9 cellular contexts compared by ENCODE assay signal in the genomic region with DNA sequence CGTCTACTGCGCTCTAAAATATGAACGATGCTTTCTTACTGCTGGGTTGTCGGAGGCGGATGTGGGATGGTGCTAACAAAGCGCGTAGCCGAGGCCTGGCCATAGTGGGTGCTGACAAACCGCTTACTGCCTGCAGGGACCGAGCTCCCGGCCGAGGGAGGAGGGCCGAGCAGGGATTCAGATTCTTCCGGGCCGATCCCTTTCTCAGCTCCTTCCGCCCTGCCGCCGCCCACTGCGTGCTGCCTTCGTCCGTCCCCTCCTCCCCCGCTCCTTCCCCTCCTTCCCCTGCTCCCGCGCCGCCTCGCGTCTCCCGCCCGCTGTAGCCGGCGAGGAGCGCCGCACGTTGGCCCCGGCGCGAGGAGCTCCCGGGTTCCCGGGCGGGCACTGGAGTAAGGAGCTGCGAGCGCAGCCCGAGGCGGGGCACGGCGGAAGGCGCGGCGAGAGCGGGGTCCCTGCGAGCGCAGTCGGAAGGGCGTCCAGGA. TPM values are rescaled to one million over a fixed set of nuclear protein-coding genes. Genes with fewer than 3 reads are reported as not detected.
DNase-seq lines count a peak whose midpoint lies in the region; ATAC-seq, FAIRE-seq and TF ChIP-seq lines count a peak whose summit lies in the region.
"Had no signal": no experiment of that assay in that cellular context is flagged by ENCODE, and none has a peak within 500 bp of the region (broad histone marks: within the 10 kb centered on the region; RNA-seq: fewer than 3 reads in every experiment).

A gene (plus strand): TSS at position 271 of the 482 bp plus-strand sequence.

- H3K36me3 ChIP-seq in heart right ventricle, result no peaks in the 10 kb centered on the region
- no peaks in the 10 kb centered on the region for H3K36me3 ChIP-seq in pancreas

- peak; percentile 33 for ATAC-seq in activated naive CD8-positive, alpha-beta T cell treated with anti-CD3 and anti-CD28 coated beads, Interleukin-2, amount 50 U/mL, for 24 hours
- ATAC-seq in heart right ventricle (peak; percentile 72 to 88 (median 84)), pancreas (peak; percentile 76 to 81 (median 78)), HG03565 (IDR thresholded peaks at IDR 0.05; ENCODE audit: unreplicated experiment) (no peak)

- H3K27me3 ChIP-seq in heart right ventricle (peaks cover 0 to 43% (median 24%) of the 10 kb centered on the region in 7 donors), pancreas (peaks cover 0 to 2% (median 0%) of the 10 kb centered on the region in 4 donors)

- H3K36me3 Mint-ChIP-seq in activated naive CD8-positive, alpha-beta T cell treated with anti-CD3 and anti-CD28 coated beads, Interleukin-2, amount 50 U/mL, for 24 hours (ENCODE audit: low read depth), result no peaks in the 10 kb centered on the region

- peak within 1 kb of the TSS; percentile 9 for H3K4me3 ChIP-seq in LNCaP clone FGC (ENCODE audit: low read depth, low read length)
- H3K4me3 ChIP-seq in heart right ventricle, result peak within 1 kb of the TSS; percentile 24 to 64 (median 57)
- peak within 1 kb of the TSS; percentile 16 to 60 (median 36) for H3K4me3 ChIP-seq in pancreas

- no peak for FAIRE-seq in pancreas (lab: Jason Lieb, UNC)

- H3K27ac Mint-ChIP-seq in activated naive CD8-positive, alpha-beta T cell treated with anti-CD3 and anti-CD28 coated beads, Interleukin-2, amount 50 U/mL, for 24 hours, result no peak within 1 kb of the TSS

- peaks cover 13% of the 10 kb centered on the region for H3K4me1 Mint-ChIP-seq in activated naive CD8-positive, alpha-beta T cell treated with anti-CD3 and anti-CD28 coated beads, Interleukin-2, amount 50 U/mL, for 24 hours

- H3K27me3 Mint-ChIP-seq in activated naive CD8-positive, alpha-beta T cell treated with anti-CD3 and anti-CD28 coated beads, Interleukin-2, amount 50 U/mL, for 24 hours, result peaks cover 38% of the 10 kb centered on the region

- peak; percentile 38 for DNase-seq in NCI-H146 (lab: John Stamatoyannopoulos, UW)
- no peak for DNase-seq in NCI-H146 treated with DMSO at 0.1 percent for 48 hours (lab: John Stamatoyannopoulos, UW; ENCODE audit: unreplicated experiment)
- DNase-seq in LNCaP clone FGC (ENCODE audit: low read depth), result no peak
- DNase-seq in activated naive CD8-positive, alpha-beta T cell treated with anti-CD3 and anti-CD28 coated beads, Interleukin-2, amount 50 U/mL, for 24 hours, result peak; percentile 16
- peak; percentile 56 to 70 for DNase-seq in heart right ventricle
- DNase-seq in pancreas, result peak; percentile 11 to 73 (median 38)
- DNase-seq in NCI-H2196 treated with DMSO at 0.1 percent for 48 hours (lab: John Stamatoyannopoulos, UW; ENCODE audit: unreplicated experiment), result no peak

- intact Hi-C loops in heart right ventricle (cut with DNase I), result loop anchor here in 8 of 10 donors (2.0 to 10.0 kb wide), 8 partner anchors 91 to 764 kb away; no protein-coding TSS in a partner anchor
- intact Hi-C loops in pancreas (cut with DNase I), result loop anchor here in 1 of 3 donors (5.0 to 10.0 kb wide), 2 partner anchors 91 to 764 kb away; no protein-coding TSS in a partner anchor

- no peaks in the 10 kb centered on the region for H3K9me3 Mint-ChIP-seq in activated naive CD8-positive, alpha-beta T cell treated with anti-CD3 and anti-CD28 coated beads, Interleukin-2, amount 50 U/mL, for 24 hours

- H3K4me1 ChIP-seq in heart right ventricle, result peaks cover 0 to 22% (median 17%) of the 10 kb centered on the region in 9 donors
- peaks cover 0 to 9% (median 4%) of the 10 kb centered on the region in 3 donors for H3K4me1 ChIP-seq in pancreas

- H3K9me3 ChIP-seq in heart right ventricle (peaks cover 0 to 5% (median 0%) of the 10 kb centered on the region in 11 donors), pancreas (no peaks in the 10 kb centered on the region)

- 0% methylated on average over 51 to 54 of the region's 54 CpGs for WGBS in heart right ventricle, 2 donors
- WGBS in pancreas, 2 donors, result 1 to 3% methylated on average over 47 to 54 of the region's 54 CpGs

- peak within 1 kb of the TSS; percentile 74 for H3K4me3 Mint-ChIP-seq in activated naive CD8-positive, alpha-beta T cell treated with anti-CD3 and anti-CD28 coated beads, Interleukin-2, amount 50 U/mL, for 24 hours

- TF ChIP-seq CTCF in LNCaP clone FGC (IDR thresholded peaks at IDR 0.05; ENCODE audit: control insufficient read depth, extremely low read depth, insufficient read depth) (peak; percentile 14; the same call in 1 of the 2 replicates), heart right ventricle (IDR thresholded peaks at IDR 0.05) (peak in 1 of 9 donors; percentile 6), pancreas (IDR thresholded peaks at IDR 0.05) (no peak)

- peak within 1 kb of the TSS in 1 of 10 donors; percentile 57 for H3K27ac ChIP-seq in heart right ventricle
- no peak within 1 kb of the TSS for H3K27ac ChIP-seq in pancreas
- H3K27ac ChIP-seq: C4-2B had no signal

RNA-seq across cellular contexts. Expression of the gene that starts here (rescaled TPM):
- under 1 TPM; 0.25 to 0.68 (median 0.40) TPM for total RNA-seq in heart right ventricle
- under 1 TPM; 0.12 to 0.29 TPM for polyA plus RNA-seq in heart right ventricle
- 1 to 10 TPM in 5 of 6 donors, under 1 TPM in 1; 0.55 to 2.4 (median 1.4) TPM for total RNA-seq in pancreas
- polyA plus RNA-seq in pancreas, result 1 to 10 TPM; 1.8 to 6.6 TPM

Comparison
In these comparisons a context has a peak if more than half of its experiments do, and no peak if none do; other contexts are left out.
1. DNase-seq: peak in NCI-H146 (single experiment), activated naive CD8-positive, alpha-beta T cell treated with anti-CD3 and anti-CD28 coated beads, Interleukin-2, amount 50 U/mL, for 24 hours (single experiment) and pancreas (6 of 6); none in NCI-H146 treated with DMSO at 0.1 percent for 48 hours (single experiment), LNCaP clone FGC (single experiment) and NCI-H2196 treated with DMSO at 0.1 percent for 48 hours (single experiment).
2. Peak in DNase-seq, ATAC-seq and H3K4me3 ChIP-seq in heart right ventricle; RNA of the gene not detected or under 1 TPM.
3. Peak in every context shown above with its lines, with median percentiles within 50 percentile points of each other: H3K4me3 ChIP-seq.